Comparison of ENCODE assay signal across 6 cellular contexts in genomic region chr6:32187725-32188380, GRCh38. TPM values are rescaled to one million over a fixed set of nuclear protein-coding genes. Genes with fewer than 3 reads are reported as not detected.
A peak's percentile ranks its signal among the peaks of the same experiment; 100 is the strongest.
DNase-seq lines count a peak whose midpoint lies in the region; ATAC-seq, FAIRE-seq and TF ChIP-seq lines count a peak whose summit lies in the region.
"Not testable (repeated sequence)": the region's sequence is repeated elsewhere in the genome, so short reads cannot be mapped to it uniquely, and the experiment has no call there.

No MANE protein-coding gene starts in this region.

- peaks cover 39% of the 10 kb centered on the region for H3K4me1 Mint-ChIP-seq in activated CD8-positive, alpha-beta T cell treated with anti-CD3 and anti-CD28 coated beads, Interleukin-2, amount 10 ng/mL, durations not matched to agents 7 days and 5 days (ENCODE audit: low read depth)

- DNase-seq in activated CD8-positive, alpha-beta T cell treated with anti-CD3 and anti-CD28 coated beads, Interleukin-2, amount 10 ng/mL, durations not matched to agents 7 days and 5 days: not testable (repeated sequence)
- DNase-seq in kidney: peak; percentile 38

- not testable (repeated sequence) for H3K9ac ChIP-seq in HUES64 (ENCODE audit: low read depth, low read length); kidney (ENCODE audit: low read length in 2 of 2); rectal smooth muscle tissue (ENCODE audit: low read length)

- H3K27me3 ChIP-seq in HUES64 (ENCODE audit: insufficient read depth, low read length); rectal smooth muscle tissue (ENCODE audit: control insufficient read depth, insufficient read depth, low read length): not testable (repeated sequence)

- H3K4me3 ChIP-seq in HUES64 (ENCODE audit: low read length) (peak overlapping the region; percentile 77), rectal smooth muscle tissue (ENCODE audit: low read length) (peak overlapping the region; percentile 71)
- not testable (repeated sequence) for H3K4me3 ChIP-seq in kidney (ENCODE audit: low read length in 2 of 2)

- H3K9me3 ChIP-seq in HUES64 (ENCODE audit: insufficient read depth, low read depth, low read length); kidney (ENCODE audit: control insufficient read depth in 1 of 2, low read length in 2 of 2): not testable (repeated sequence)

- CTCF ChIA-PET in activated CD8-positive, alpha-beta T cell treated with anti-CD3 and anti-CD28 coated beads, Interleukin-2, amount 10 ng/mL, durations not matched to agents 7 days and 5 days (lab: Charles Lee): not testable (repeated sequence)

- not testable (repeated sequence) for H3K27me3 Mint-ChIP-seq in activated CD8-positive, alpha-beta T cell treated with anti-CD3 and anti-CD28 coated beads, Interleukin-2, amount 10 ng/mL, durations not matched to agents 7 days and 5 days (ENCODE audit: low read depth)

- WGBS in HUES64: 88% methylated on average over 15 of the region's 18 CpGs

- peaks cover 71% of the 10 kb centered on the region for H3K36me3 Mint-ChIP-seq in activated CD8-positive, alpha-beta T cell treated with anti-CD3 and anti-CD28 coated beads, Interleukin-2, amount 10 ng/mL, durations not matched to agents 7 days and 5 days (ENCODE audit: low read depth)

- not testable (repeated sequence) for ATAC-seq in activated CD8-positive, alpha-beta T cell treated with anti-CD3 and anti-CD28 coated beads, Interleukin-2, amount 10 ng/mL, durations not matched to agents 7 days and 5 days

- H3K4me1 ChIP-seq in HUES64 (ENCODE audit: insufficient read depth, low read length) (peaks cover 17% of the 10 kb centered on the region), kidney (ENCODE audit: control insufficient read depth in 1 of 2, insufficient read depth in 1 of 2, low read depth in 1 of 2, low read length in 2 of 2) (peaks cover 8 to 27% of the 10 kb centered on the region in 2 donors), rectal smooth muscle tissue (ENCODE audit: control insufficient read depth, insufficient read depth, low read length) (peaks cover 14% of the 10 kb centered on the region)

- peak overlapping the region; percentile 87 for H3K27ac ChIP-seq in 22Rv1
- H3K27ac ChIP-seq in HUES64 (ENCODE audit: low read depth, low read length); kidney (ENCODE audit: low read depth in 2 of 2, low read length in 2 of 2); rectal smooth muscle tissue (ENCODE audit: low read depth, low read length): not testable (repeated sequence)
- H3K27ac ChIP-seq in cingulate gyrus (ENCODE audit: low read depth, low read length): peak overlapping the region; percentile 99

- not testable (repeated sequence) for TF ChIP-seq CTCF in 22Rv1 (IDR thresholded peaks at IDR 0.05); kidney (IDR thresholded peaks at IDR 0.05; ENCODE audit: borderline replicate concordance, extremely low read depth, insufficient read depth)

- peak overlapping the region; percentile 99 for H3K4me3 Mint-ChIP-seq in activated CD8-positive, alpha-beta T cell treated with anti-CD3 and anti-CD28 coated beads, Interleukin-2, amount 10 ng/mL, durations not matched to agents 7 days and 5 days

- POLR2A ChIA-PET in activated CD8-positive, alpha-beta T cell treated with anti-CD3 and anti-CD28 coated beads, Interleukin-2, amount 10 ng/mL, durations not matched to agents 7 days and 5 days (lab: Charles Lee): interaction anchor here (1.3 to 6.5 kb wide), 2 partner anchors 9 to 784 kb away, joined by 5 to 45 read pairs; partner anchors contain the start of gene RNF5

- intact Hi-C loops in kidney (cut with DNase I): not testable (repeated sequence)

- FAIRE-seq in kidney (lab: Jason Lieb, UNC): not testable (repeated sequence)

- peak overlapping the region; percentile 80 for H3K27ac Mint-ChIP-seq in activated CD8-positive, alpha-beta T cell treated with anti-CD3 and anti-CD28 coated beads, Interleukin-2, amount 10 ng/mL, durations not matched to agents 7 days and 5 days

- H3K36me3 ChIP-seq in HUES64 (ENCODE audit: insufficient read depth, low read length): peaks cover 33% of the 10 kb centered on the region
- H3K36me3 ChIP-seq in kidney (ENCODE audit: control insufficient read depth in 1 of 2, insufficient read depth in 2 of 2, low read length in 2 of 2): peaks cover 8 to 16% of the 10 kb centered on the region in 2 donors
- peaks cover 10% of the 10 kb centered on the region for H3K36me3 ChIP-seq in rectal smooth muscle tissue (ENCODE audit: control insufficient read depth, insufficient read depth, low read length)

- H3K9me3 Mint-ChIP-seq in activated CD8-positive, alpha-beta T cell treated with anti-CD3 and anti-CD28 coated beads, Interleukin-2, amount 10 ng/mL, durations not matched to agents 7 days and 5 days (ENCODE audit: insufficient read depth): not testable (repeated sequence)

RNA-seq across cellular contexts. Expression of gene PBX2, which starts 2.1 kb away (rescaled TPM):
- 108 TPM for polyA plus RNA-seq in HUES64 (2013, experiment 1 of 2)
- 120 TPM for polyA plus RNA-seq in HUES64 (2013, experiment 2 of 2)
- 10 to 100 TPM; 60.5 to 68.5 TPM for total RNA-seq in activated CD8-positive, alpha-beta T cell treated with anti-CD3 and anti-CD28 coated beads, Interleukin-2, amount 10 ng/mL, durations not matched to agents 7 days and 5 days
- 87.3 TPM for total RNA-seq in kidney
- polyA plus RNA-seq in kidney (ENCODE audit: insufficient read depth, low read depth, low replicate concordance): 34.6 TPM

RNA-seq across cellular contexts. Expression of gene AGER, which starts 3.8 kb away (rescaled TPM):
- 4.0 TPM for polyA plus RNA-seq in HUES64 (2013, experiment 1 of 2)
- polyA plus RNA-seq in HUES64 (2013, experiment 2 of 2): 4.1 TPM
- 10 to 100 TPM; 27.8 to 29.9 TPM for total RNA-seq in activated CD8-positive, alpha-beta T cell treated with anti-CD3 and anti-CD28 coated beads, Interleukin-2, amount 10 ng/mL, durations not matched to agents 7 days and 5 days
- total RNA-seq in kidney: 13.0 TPM
- 7.1 TPM for polyA plus RNA-seq in kidney (ENCODE audit: insufficient read depth, low read depth, low replicate concordance)

RNA-seq across cellular contexts. Expression of gene GPSM3, which starts 4.6 kb away (rescaled TPM):
- 9.2 TPM for polyA plus RNA-seq in HUES64 (2013, experiment 1 of 2)
- polyA plus RNA-seq in HUES64 (2013, experiment 2 of 2): 11.5 TPM
- 100 to 1,000 TPM; 216 to 223 TPM for total RNA-seq in activated CD8-positive, alpha-beta T cell treated with anti-CD3 and anti-CD28 coated beads, Interleukin-2, amount 10 ng/mL, durations not matched to agents 7 days and 5 days
- 28.1 TPM for total RNA-seq in kidney
- polyA plus RNA-seq in kidney (ENCODE audit: insufficient read depth, low read depth, low replicate concordance): 6.2 TPM

RNA-seq across cellular contexts. Expression of gene RNF5, which starts 9.6 kb away (rescaled TPM):
- polyA plus RNA-seq in HUES64 (2013, experiment 1 of 2): 88.9 TPM
- polyA plus RNA-seq in HUES64 (2013, experiment 2 of 2): 98.6 TPM
- total RNA-seq in activated CD8-positive, alpha-beta T cell treated with anti-CD3 and anti-CD28 coated beads, Interleukin-2, amount 10 ng/mL, durations not matched to agents 7 days and 5 days: 10 to 100 TPM; 40.4 to 43.3 TPM
- 74.1 TPM for total RNA-seq in kidney
- polyA plus RNA-seq in kidney (ENCODE audit: insufficient read depth, low read depth, low replicate concordance): 208 TPM

RNA-seq across cellular contexts. Expression of gene AGPAT1, which starts 12.0 kb away (rescaled TPM):
- polyA plus RNA-seq in HUES64 (2013, experiment 1 of 2): 79.0 TPM
- polyA plus RNA-seq in HUES64 (2013, experiment 2 of 2): 88.3 TPM
- 10 to 100 TPM; 40.4 to 46.6 TPM for total RNA-seq in activated CD8-positive, alpha-beta T cell treated with anti-CD3 and anti-CD28 coated beads, Interleukin-2, amount 10 ng/mL, durations not matched to agents 7 days and 5 days
- 58.9 TPM for total RNA-seq in kidney
- polyA plus RNA-seq in kidney (ENCODE audit: insufficient read depth, low read depth, low replicate concordance): 87.1 TPM
